13 cellular contexts compared by ENCODE assay signal in the genomic region with DNA sequence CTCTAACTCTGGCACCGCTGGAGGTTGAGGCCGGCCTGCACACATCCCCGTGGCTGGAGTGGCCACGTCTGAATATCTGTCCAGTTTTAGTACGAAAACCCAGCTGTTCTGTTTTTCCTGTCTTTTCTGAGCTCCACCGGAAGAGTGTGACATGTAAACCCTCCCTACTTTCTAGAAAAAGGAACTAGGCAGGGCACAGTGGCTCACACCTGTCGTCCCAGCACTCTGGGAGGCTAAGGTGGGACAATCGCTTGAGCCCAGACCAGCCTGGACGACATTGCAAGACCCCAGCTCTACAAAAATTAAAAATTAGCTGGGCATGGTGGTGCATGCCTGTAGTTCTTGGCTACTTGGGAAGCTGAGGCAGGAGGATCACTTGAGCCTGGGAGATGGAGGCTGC. TPM values are rescaled to one million over a fixed set of nuclear protein-coding genes. Genes with fewer than 3 reads are reported as not detected.
DNase-seq lines count a peak whose midpoint lies in the region; ATAC-seq and TF ChIP-seq lines count a peak whose summit lies in the region.
"Had no signal": no experiment of that assay in that cellular context is flagged by ENCODE, and none has a peak within 500 bp of the region (broad histone marks: within the 10 kb centered on the region; RNA-seq: fewer than 3 reads in every experiment).

No MANE protein-coding gene starts in this region.

- H3K79me2 ChIP-seq in DND-41 (ENCODE audit: insufficient read depth, low read length) = no peaks in the 10 kb centered on the region
- no peaks in the 10 kb centered on the region for H3K79me2 ChIP-seq in neural progenitor cell (ENCODE audit: low read depth)

- DNase-seq in DND-41 = no peak
- DNase-seq in neural progenitor cell (ENCODE audit: low spot score) = no peak
- DNase-seq in NCI-H2196 treated with DMSO at 0.1 percent for 48 hours (lab: John Stamatoyannopoulos, UW; ENCODE audit: unreplicated experiment) = no peak
- DNase-seq: HCEC 1CT, NCI-H1694, ovary, uterus had no signal

- H3K36me3 ChIP-seq in DND-41 (ENCODE audit: insufficient read depth, low read length) (no peaks in the 10 kb centered on the region), neural progenitor cell (no peaks in the 10 kb centered on the region)
- H3K36me3 ChIP-seq: ovary, uterus had no signal

- H3K4me3 ChIP-seq in DND-41 (ENCODE audit: low read depth in 1 of 2, low read length in 2 of 2) (no peak overlapping the region), neural progenitor cell (no peak overlapping the region)
- H3K4me3 ChIP-seq: ovary, uterus had no signal

- H3K27ac Mint-ChIP-seq in activated T-helper 17 cell treated with anti-CD3 and anti-CD28 coated beads, Interleukin-2, amount 50 U/mL, for 72 hours = peak overlapping the region; percentile 84
- H3K27ac Mint-ChIP-seq in neural progenitor cell = peak overlapping the region; percentile 50

- H3K27ac ChIP-seq in DND-41 (ENCODE audit: low read length) (no peak overlapping the region), neural progenitor cell (no peak overlapping the region)
- H3K27ac ChIP-seq: ovary, VCaP had no signal

- no peaks in the 10 kb centered on the region for H3F3A ChIP-seq in neural progenitor cell (ENCODE audit: low read depth)

- no peaks in the 10 kb centered on the region for H3K27me3 Mint-ChIP-seq in activated T-helper 17 cell treated with anti-CD3 and anti-CD28 coated beads, Interleukin-2, amount 50 U/mL, for 72 hours
- H3K27me3 Mint-ChIP-seq in neural progenitor cell (ENCODE audit: insufficient read depth, low read depth) = peaks cover 8% of the 10 kb centered on the region

- H4K20me1 ChIP-seq in DND-41 (ENCODE audit: insufficient read depth, low read length) (no peaks in the 10 kb centered on the region), neural progenitor cell (ENCODE audit: low read depth) (no peaks in the 10 kb centered on the region)

- H2AFZ ChIP-seq in DND-41 (ENCODE audit: low read depth, low read length) (no peak overlapping the region), neural progenitor cell (replicated peaks) (no peak overlapping the region)

- TF ChIP-seq CTCF in DND-41 (IDR thresholded peaks at IDR 0.05; ENCODE audit: borderline replicate concordance, extremely low read depth, low read length, poor library complexity, severe bottlenecking) (no peak), neural progenitor cell (IDR thresholded peaks at IDR 0.05) (no peak)

- H3K9me3 ChIP-seq in DND-41 (ENCODE audit: insufficient read depth, low read length, severe bottlenecking) (no peaks in the 10 kb centered on the region), neural progenitor cell (ENCODE audit: low read depth) (no peaks in the 10 kb centered on the region)
- H3K9me3 ChIP-seq: ovary, uterus had no signal

- H3K27me3 ChIP-seq in DND-41 (ENCODE audit: insufficient read depth, low read length, poor library complexity) = no peaks in the 10 kb centered on the region
- no peaks in the 10 kb centered on the region for H3K27me3 ChIP-seq in neural progenitor cell
- H3K27me3 ChIP-seq: ovary, uterus had no signal

- H3K4me3 Mint-ChIP-seq in activated T-helper 17 cell treated with anti-CD3 and anti-CD28 coated beads, Interleukin-2, amount 50 U/mL, for 72 hours = peak overlapping the region; percentile 59
- H3K4me3 Mint-ChIP-seq in neural progenitor cell = no peak overlapping the region

- H3K4me2 ChIP-seq in DND-41 (ENCODE audit: insufficient read depth, low read length) (no peak overlapping the region), neural progenitor cell (no peak overlapping the region)

- H3K9me3 Mint-ChIP-seq in activated T-helper 17 cell treated with anti-CD3 and anti-CD28 coated beads, Interleukin-2, amount 50 U/mL, for 72 hours = no peaks in the 10 kb centered on the region
- H3K9me3 Mint-ChIP-seq in neural progenitor cell = no peaks in the 10 kb centered on the region

- ATAC-seq in DND-41 (ENCODE audit: insufficient read depth, low read depth) = peak; percentile 8; the same call in 1 of the 3 replicates
- ATAC-seq in GM21528 (IDR thresholded peaks at IDR 0.05; ENCODE audit: low FRiP score, unreplicated experiment) = peak; percentile 41
- ATAC-seq in activated T-helper 17 cell treated with anti-CD3 and anti-CD28 coated beads, Interleukin-2, amount 50 U/mL, for 72 hours (replicated peaks) = no peak
- ATAC-seq in HG03571 (IDR thresholded peaks at IDR 0.05; ENCODE audit: unreplicated experiment) = no peak
- no peak for ATAC-seq in HG02870 (IDR thresholded peaks at IDR 0.05; ENCODE audit: unreplicated experiment)

- H3K4me1 Mint-ChIP-seq in activated T-helper 17 cell treated with anti-CD3 and anti-CD28 coated beads, Interleukin-2, amount 50 U/mL, for 72 hours = peaks cover 15% of the 10 kb centered on the region
- H3K4me1 Mint-ChIP-seq in neural progenitor cell = peaks cover 7% of the 10 kb centered on the region

- no peaks in the 10 kb centered on the region for H3K36me3 Mint-ChIP-seq in activated T-helper 17 cell treated with anti-CD3 and anti-CD28 coated beads, Interleukin-2, amount 50 U/mL, for 72 hours (ENCODE audit: low read depth)
- no peaks in the 10 kb centered on the region for H3K36me3 Mint-ChIP-seq in neural progenitor cell

- no peak overlapping the region for H3K9ac ChIP-seq in DND-41 (ENCODE audit: low read depth, low read length)
- no peak overlapping the region for H3K9ac ChIP-seq in neural progenitor cell

- H3K4me1 ChIP-seq in DND-41 (ENCODE audit: insufficient read depth, low read length) = peaks cover 14% of the 10 kb centered on the region
- H3K4me1 ChIP-seq in neural progenitor cell = no peaks in the 10 kb centered on the region
- H3K4me1 ChIP-seq: uterus had no signal

RNA-seq across cellular contexts. Expression of a gene that starts 8.2 kb away (rescaled TPM):
- total RNA-seq in activated T-helper 17 cell treated with anti-CD3 and anti-CD28 coated beads, Interleukin-2, amount 50 U/mL, for 72 hours = 100 to 1,000 TPM in 1 of 2 donors, 10 to 100 TPM in 1; 91.9 to 112 TPM
- total RNA-seq in neural progenitor cell (ENCODE audit: low replicate concordance) = 20.5 and 25.9 TPM in 2 replicates

RNA-seq across cellular contexts. Expression of a gene that starts 36.4 kb away (rescaled TPM):
- 100 to 1,000 TPM; 154 to 390 TPM for total RNA-seq in activated T-helper 17 cell treated with anti-CD3 and anti-CD28 coated beads, Interleukin-2, amount 50 U/mL, for 72 hours
- 186 and 195 TPM in 2 replicates for total RNA-seq in neural progenitor cell (ENCODE audit: low replicate concordance)

RNA-seq across cellular contexts. Expression of a gene that starts 53.6 kb away (rescaled TPM):
- total RNA-seq in activated T-helper 17 cell treated with anti-CD3 and anti-CD28 coated beads, Interleukin-2, amount 50 U/mL, for 72 hours = not detected
- total RNA-seq in neural progenitor cell (ENCODE audit: low replicate concordance) = not detected in 2 replicates
- total RNA-seq: aorta, ovary, uterus had no signal

Comparison
In these comparisons a context has a peak if more than half of its experiments do, and no peak if none do; other contexts are left out.
1. ATAC-seq: peak in DND-41 (single experiment) and GM21528 (single experiment); none in activated T-helper 17 cell treated with anti-CD3 and anti-CD28 coated beads, Interleukin-2, amount 50 U/mL, for 72 hours (single experiment), HG03571 (single experiment) and HG02870 (single experiment).